Comparison of ENCODE assay signal across 30 cellular contexts in the genomic region with DNA sequence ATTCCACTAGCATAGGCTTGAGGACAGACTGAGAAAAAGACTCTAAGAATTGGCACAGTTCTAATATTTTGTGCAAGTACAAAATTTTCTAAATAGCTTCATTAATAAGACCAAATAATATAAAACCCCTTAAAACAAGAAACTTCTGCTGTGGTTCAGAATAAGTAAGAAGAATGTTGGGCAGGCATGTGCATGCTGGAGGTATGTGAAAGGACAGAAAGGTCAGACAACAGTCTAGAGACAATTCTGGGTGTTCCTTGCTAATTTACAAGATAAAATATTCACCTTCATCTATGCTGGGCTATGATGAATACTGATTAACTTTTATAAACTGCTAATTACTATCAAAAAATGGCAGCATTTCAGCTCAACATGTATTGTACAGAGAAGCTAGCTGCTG. TPM values are rescaled to one million over a fixed set of nuclear protein-coding genes. Genes with fewer than 3 reads are reported as not detected.
DNase-seq lines count a peak whose midpoint lies in the region; FAIRE-seq and TF ChIP-seq lines count a peak whose summit lies in the region.
"Had no signal": no experiment of that assay in that cellular context is flagged by ENCODE, and none has a peak within 500 bp of the region (broad histone marks: within the 10 kb centered on the region; RNA-seq: fewer than 3 reads in every experiment).

No MANE protein-coding gene starts in this region.

- peaks cover 14% of the 10 kb centered on the region for H3K9me3 Mint-ChIP-seq in HFFc6

- H3K27ac Mint-ChIP-seq in HFFc6, result peak overlapping the region; percentile 3; the same call in 1 of the 2 replicates

- peaks cover 3% of the 10 kb centered on the region for H3K27me3 Mint-ChIP-seq in HFFc6 (ENCODE audit: insufficient read depth)
- H3K27me3 Mint-ChIP-seq: CD4-positive, alpha-beta memory T cell had no signal

- H3K36me3 Mint-ChIP-seq in HFFc6 (ENCODE audit: low read depth), result peaks cover 70% of the 10 kb centered on the region

- no peaks in the 10 kb centered on the region for H4K20me1 ChIP-seq in keratinocyte (ENCODE audit: control insufficient read depth, extremely low read depth, insufficient read depth, low read length)

- H3K27me3 ChIP-seq in brain microvascular endothelial cell (replicated peaks) (no peaks in the 10 kb centered on the region), keratinocyte (ENCODE audit: control insufficient read depth, extremely low read depth, insufficient read depth, low read length) (no peaks in the 10 kb centered on the region)

- H3K9ac ChIP-seq in keratinocyte (ENCODE audit: control insufficient read depth, extremely low read depth, insufficient read depth, low read length), result no peak overlapping the region
- H3K9ac ChIP-seq: SK-N-SH had no signal

- H3K27ac ChIP-seq in brain microvascular endothelial cell (no peak overlapping the region), keratinocyte (ENCODE audit: control insufficient read depth, insufficient read depth, low read length) (no peak overlapping the region)

- peaks cover 23% of the 10 kb centered on the region for H3K4me1 Mint-ChIP-seq in HFFc6 (ENCODE audit: low read depth)

- dilution Hi-C loops in keratinocyte (cut with MboI; ENCODE audit: extremely low pct_ligation_motif_present, low sequenced_read_pairs), result no loop called here

- H3K4me3 ChIP-seq in brain microvascular endothelial cell (ENCODE audit: low read depth, low read length) (no peak overlapping the region), keratinocyte (ENCODE audit: control insufficient read depth in 2 of 3, extremely low read depth in 1 of 3, insufficient read depth in 2 of 3, low read depth in 1 of 3, low read length in 3 of 3) (no peak overlapping the region)

- H3K4me3 Mint-ChIP-seq in HFFc6, result no peak overlapping the region
- H3K4me3 Mint-ChIP-seq: CD4-positive, alpha-beta memory T cell had no signal

- TF ChIP-seq CTCF in HFFc6 (IDR thresholded peaks at IDR 0.05), result no peak
- TF ChIP-seq CTCF in brain microvascular endothelial cell (IDR thresholded peaks at IDR 0.05; ENCODE audit: low read depth, low read length, missing control alignments), result no peak
- TF ChIP-seq CTCF in keratinocyte (optimal IDR thresholded peaks at IDR 0.05 in 1 of 3, IDR thresholded peaks at IDR 0.05 in 1 of 3, conservative IDR thresholded peaks at IDR 0.05 in 1 of 3; ENCODE audit: extremely low read depth in 1 of 3, insufficient read depth in 2 of 3, low read length in 3 of 3), result no peak

- in situ Hi-C loops in brain microvascular endothelial cell (cut with HindIII; ENCODE audit: low pct_ligation_motif_present, low sequenced_read_pairs), result no loop called here

- no peaks in the 10 kb centered on the region for H3K9me1 ChIP-seq in keratinocyte (ENCODE audit: control insufficient read depth, extremely low read depth, insufficient read depth, low read length)

- H3K4me2 ChIP-seq in keratinocyte (ENCODE audit: control insufficient read depth, extremely low read depth, insufficient read depth, low read depth, low read length), result no peak overlapping the region
- H3K4me2 ChIP-seq: SK-N-SH had no signal

- no peak overlapping the region for H2AFZ ChIP-seq in keratinocyte (ENCODE audit: control insufficient read depth, low read length)

- peak; percentile 67 for FAIRE-seq in keratinocyte (lab: Jason Lieb, UNC)
- FAIRE-seq: A204.1, GM12891 had no signal

- DNase-seq in HFFc6 (peak; percentile 19), brain microvascular endothelial cell (peak; percentile 8), keratinocyte (ENCODE audit: low read depth, low spot score) (no peak), retina (no peak), NCI-H82 treated with DMSO at 0.1 percent for 48 hours (lab: John Stamatoyannopoulos, UW; ENCODE audit: unreplicated experiment) (no peak), GF-D8 (lab: John Stamatoyannopoulos, UW) (no peak)
- no peak for DNase-seq in effector CD4-positive, alpha-beta T cell
- DNase-seq: C1 segment of cervical spinal cord; CD4-positive, alpha-beta memory T cell; COR-L47; DMS53; GDM1; GOT3; HCEC 1CT; Karpas-422; NCI-H1092; NCI-H1417 treated with DMSO at 0.1 percent for 48 hours; NCI-H187; NCI-H2107; NCI-H446; NCI-H524 treated with DMSO at 0.1 percent for 48 hours; NCI-H774; NK-92 treated with Interleukin-12 subunit alpha and Interleukin-12 subunit beta, amount 100 ng/mL, for 24 hours; PC-3; SK-N-SH had no signal

- H3K4me1 ChIP-seq in keratinocyte (ENCODE audit: control insufficient read depth, extremely low read depth, insufficient read depth, low read length), result no peaks in the 10 kb centered on the region

- H3K9me3 ChIP-seq in keratinocyte (ENCODE audit: control insufficient read depth, low read depth, low read length), result no peaks in the 10 kb centered on the region

- H3K36me3 ChIP-seq in brain microvascular endothelial cell (replicated peaks) (peaks cover 60% of the 10 kb centered on the region), keratinocyte (ENCODE audit: control insufficient read depth in 2 of 2, extremely low read depth in 1 of 2, insufficient read depth in 2 of 2, low read length in 2 of 2) (peaks cover 4 to 18% of the 10 kb centered on the region in 2 experiments)

- peaks cover 33% of the 10 kb centered on the region for H3K79me2 ChIP-seq in keratinocyte (ENCODE audit: control insufficient read depth, insufficient read depth, low read length)

RNA-seq across cellular contexts. Expression of gene CEBPZOS, which starts 14.9 kb away (rescaled TPM):
- total RNA-seq in HFFc6 (2021; fragmentation: NEBNext Ultra II Directional; extraction: Animal tissue kit (Norgen Biotek cat#: 25700)), result 10 to 100 TPM; 55.2 to 66.6 (median 63.5) TPM
- 32.8 to 42.9 TPM (median 36.3 TPM) in 3 replicates for polyA plus RNA-seq in keratinocyte
- polyA plus RNA-seq in keratinocyte (2011; ENCODE audit: low read depth), result 21.0 TPM
- polyA plus RNA-seq in keratinocyte (2011; cell fraction: cytosol; rRNA removed), result 34.1 and 53.1 TPM in 2 replicates
- 21.3 and 23.4 TPM in 2 replicates for polyA plus RNA-seq in keratinocyte (2011; cell fraction: nucleus; rRNA removed)
- 27.3 and 28.2 TPM in 2 replicates for polyA plus RNA-seq in keratinocyte (2012; ENCODE audit: low replicate concordance)
- 8.3 to 14.0 TPM (median 8.6 TPM) in 3 replicates for polyA minus RNA-seq in keratinocyte
- 10.9 TPM for polyA minus RNA-seq in keratinocyte (2011; cell fraction: cytosol; rRNA and poly(A)+ RNA removed)
- 2.3 and 5.0 TPM in 2 replicates for polyA minus RNA-seq in keratinocyte (2011; cell fraction: nucleus; rRNA and poly(A)+ RNA removed)

RNA-seq across cellular contexts. Expression of gene CEBPZ, which starts 20.2 kb away (rescaled TPM):
- 10 to 100 TPM; 36.9 to 50.2 (median 40.7) TPM for total RNA-seq in HFFc6 (2021; fragmentation: NEBNext Ultra II Directional; extraction: Animal tissue kit (Norgen Biotek cat#: 25700))
- polyA plus RNA-seq in keratinocyte, result 16.8 to 33.8 TPM (median 16.9 TPM) in 3 replicates
- 186 TPM for polyA plus RNA-seq in keratinocyte (2011; ENCODE audit: low read depth)
- polyA plus RNA-seq in keratinocyte (2011; cell fraction: cytosol; rRNA removed), result 16.2 and 22.5 TPM in 2 replicates
- 14.5 and 23.3 TPM in 2 replicates for polyA plus RNA-seq in keratinocyte (2011; cell fraction: nucleus; rRNA removed)
- 41.1 and 48.1 TPM in 2 replicates for polyA plus RNA-seq in keratinocyte (2012; ENCODE audit: low replicate concordance)
- polyA minus RNA-seq in keratinocyte, result 3.4 to 30.6 TPM (median 13.6 TPM) in 3 replicates
- 12.7 TPM for polyA minus RNA-seq in keratinocyte (2011; cell fraction: cytosol; rRNA and poly(A)+ RNA removed)
- 14.6 and 24.0 TPM in 2 replicates for polyA minus RNA-seq in keratinocyte (2011; cell fraction: nucleus; rRNA and poly(A)+ RNA removed)

RNA-seq across cellular contexts. Expression of gene NDUFAF7, which starts 20.2 kb away (rescaled TPM):
- 10 to 100 TPM; 10.2 to 13.6 (median 12.1) TPM for total RNA-seq in HFFc6 (2021; fragmentation: NEBNext Ultra II Directional; extraction: Animal tissue kit (Norgen Biotek cat#: 25700))
- 11.5 to 27.7 TPM (median 20.8 TPM) in 3 replicates for polyA plus RNA-seq in keratinocyte
- 8.6 TPM for polyA plus RNA-seq in keratinocyte (2011; ENCODE audit: low read depth)
- polyA plus RNA-seq in keratinocyte (2011; cell fraction: cytosol; rRNA removed), result 7.2 and 11.0 TPM in 2 replicates
- polyA plus RNA-seq in keratinocyte (2011; cell fraction: nucleus; rRNA removed), result 53.1 and 69.6 TPM in 2 replicates
- polyA plus RNA-seq in keratinocyte (2012; ENCODE audit: low replicate concordance), result 10.1 and 12.5 TPM in 2 replicates
- polyA minus RNA-seq in keratinocyte, result 3.8 to 16.4 TPM (median 15.0 TPM) in 3 replicates
- 7.9 TPM for polyA minus RNA-seq in keratinocyte (2011; cell fraction: cytosol; rRNA and poly(A)+ RNA removed)
- polyA minus RNA-seq in keratinocyte (2011; cell fraction: nucleus; rRNA and poly(A)+ RNA removed), result 8.8 and 13.1 TPM in 2 replicates

RNA-seq across cellular contexts. Expression of gene SULT6B1, which starts 22.7 kb away (rescaled TPM):
- not detected for total RNA-seq in HFFc6 (2021; fragmentation: NEBNext Ultra II Directional; extraction: Animal tissue kit (Norgen Biotek cat#: 25700))
- polyA plus RNA-seq in keratinocyte, result not detected in 3 replicates
- not detected for polyA plus RNA-seq in keratinocyte (2011; ENCODE audit: low read depth)
- polyA plus RNA-seq in keratinocyte (2011; cell fraction: cytosol; rRNA removed), result not detected in 2 replicates
- polyA plus RNA-seq in keratinocyte (2011; cell fraction: nucleus; rRNA removed), result not detected in 2 replicates
- polyA plus RNA-seq in keratinocyte (2012; ENCODE audit: low replicate concordance), result not detected in 2 replicates
- not detected in 3 replicates for polyA minus RNA-seq in keratinocyte
- not detected for polyA minus RNA-seq in keratinocyte (2011; cell fraction: cytosol; rRNA and poly(A)+ RNA removed)
- not detected in 2 replicates for polyA minus RNA-seq in keratinocyte (2011; cell fraction: nucleus; rRNA and poly(A)+ RNA removed)
- total RNA-seq: CD4-positive, alpha-beta memory T cell; Daoy; HT-29; PC-3 had no signal
- polyA plus RNA-seq: AG04450; CD4-positive, alpha-beta memory T cell; SK-N-SH had no signal

RNA-seq across cellular contexts. Expression of gene EIF2AK2, which starts 54.4 kb away (rescaled TPM):
- total RNA-seq in HFFc6 (2021; fragmentation: NEBNext Ultra II Directional; extraction: Animal tissue kit (Norgen Biotek cat#: 25700)), result 10 to 100 TPM; 42.7 to 55.2 (median 45.7) TPM
- polyA plus RNA-seq in keratinocyte, result 27.6 to 54.6 TPM (median 38.2 TPM) in 3 replicates
- polyA plus RNA-seq in keratinocyte (2011; ENCODE audit: low read depth), result 17.2 TPM
- 23.0 and 44.4 TPM in 2 replicates for polyA plus RNA-seq in keratinocyte (2011; cell fraction: cytosol; rRNA removed)
- 24.3 and 33.0 TPM in 2 replicates for polyA plus RNA-seq in keratinocyte (2011; cell fraction: nucleus; rRNA removed)
- polyA plus RNA-seq in keratinocyte (2012; ENCODE audit: low replicate concordance), result 5.6 and 45.0 TPM in 2 replicates
- 14.7 to 62.7 TPM (median 30.9 TPM) in 3 replicates for polyA minus RNA-seq in keratinocyte
- polyA minus RNA-seq in keratinocyte (2011; cell fraction: cytosol; rRNA and poly(A)+ RNA removed), result 32.4 TPM
- polyA minus RNA-seq in keratinocyte (2011; cell fraction: nucleus; rRNA and poly(A)+ RNA removed), result 24.4 and 52.4 TPM in 2 replicates

Comparison
In these comparisons a context has a peak if more than half of its experiments do, and no peak if none do; other contexts are left out.
1. DNase-seq: peak in HFFc6 (single experiment) and brain microvascular endothelial cell (single experiment); none in keratinocyte (single experiment), retina (single experiment), effector CD4-positive, alpha-beta T cell (single experiment), NCI-H82 treated with DMSO at 0.1 percent for 48 hours (single experiment) and GF-D8 (single experiment).